Comparison of ENCODE assay signal across 9 cellular contexts in the genomic region with DNA sequence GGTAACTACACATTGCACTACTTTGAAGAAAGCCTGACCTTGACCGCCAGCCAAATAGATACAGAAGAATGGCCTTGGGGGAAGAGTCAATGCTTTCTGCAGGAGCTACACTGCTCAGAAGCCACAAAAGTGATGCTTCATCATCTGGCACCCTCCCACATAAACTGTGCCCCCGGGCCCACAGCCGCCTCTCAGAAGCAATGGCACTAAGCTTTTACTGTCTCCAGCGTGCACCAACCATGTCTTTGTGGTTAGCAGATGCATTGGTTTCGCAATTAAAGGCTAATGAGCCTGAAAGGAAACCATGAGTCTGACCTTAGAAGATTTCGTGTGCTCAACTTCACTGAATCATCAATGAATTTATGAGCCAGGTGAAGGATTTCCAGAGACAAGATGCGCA.
DNase-seq lines count a peak whose midpoint lies in the region; ATAC-seq, FAIRE-seq and TF ChIP-seq lines count a peak whose summit lies in the region.
"Had no signal": no experiment of that assay in that cellular context is flagged by ENCODE, and none has a peak within 500 bp of the region (broad histone marks: within the 10 kb centered on the region; RNA-seq: fewer than 3 reads in every experiment).

No MANE protein-coding gene starts in this region.

- peaks cover 76% of the 10 kb centered on the region for H3K4me1 Mint-ChIP-seq in T-helper 2 cell treated with Interferon-gamma antibody and Interleukin-4, amounts not matched to agents 5 μg/mL and 100 μg/mL, for 36 hours (ENCODE audit: low read depth)

- H3K36me3 Mint-ChIP-seq in T-helper 2 cell treated with Interferon-gamma antibody and Interleukin-4, amounts not matched to agents 5 μg/mL and 100 μg/mL, for 36 hours (ENCODE audit: low read depth): peaks cover 45% of the 10 kb centered on the region

- POLR2A ChIA-PET in K562 (lab: Yijun Ruan, JAX): interaction anchor here (1.8 kb wide), 1 partner anchor 10 kb away, joined by 5 read pairs; no protein-coding TSS in a partner anchor

- ATAC-seq in HG03354 (IDR thresholded peaks at IDR 0.05; ENCODE audit: poor library complexity, severe bottlenecking, unreplicated experiment): peak; percentile 93
- no peak for ATAC-seq in K562

- H3K27me3 Mint-ChIP-seq in T-helper 2 cell treated with Interferon-gamma antibody and Interleukin-4, amounts not matched to agents 5 μg/mL and 100 μg/mL, for 36 hours (ENCODE audit: low read depth): no peaks in the 10 kb centered on the region

- no peak for TF ChIP-seq POLR2A in K562 (conservative IDR thresholded peaks at IDR 0.05)

- H3K4me1 ChIP-seq in K562 (replicated peaks in 1 of 2; ENCODE audit: control insufficient read depth in 2 of 2, insufficient read depth in 2 of 2, low read length in 2 of 2): no peaks in the 10 kb centered on the region; a peak in 2 of 5 replicates

- CTCF ChIA-PET in K562 (lab: Yijun Ruan, JAX; ENCODE audit: low intra/inter-chr PET ratio): no interaction called here

- TF ChIP-seq CTCF in K562 (IDR thresholded peaks at IDR 0.05 in 2 of 3, conservative IDR thresholded peaks at IDR 0.05 in 1 of 3; ENCODE audit: insufficient read depth in 2 of 3, low read depth in 1 of 3, low read length in 3 of 3): no peak

- peak overlapping the region; percentile 17 for H3K4me3 Mint-ChIP-seq in T-helper 2 cell treated with Interferon-gamma antibody and Interleukin-4, amounts not matched to agents 5 μg/mL and 100 μg/mL, for 36 hours

- peak overlapping the region; percentile 52 for H3K27ac Mint-ChIP-seq in T-helper 2 cell treated with Interferon-gamma antibody and Interleukin-4, amounts not matched to agents 5 μg/mL and 100 μg/mL, for 36 hours

- H3K27me3 ChIP-seq in K562 (ENCODE audit: control insufficient read depth in 2 of 2, insufficient read depth in 2 of 2, low read length in 2 of 2): no peaks in the 10 kb centered on the region

- peak; percentile 8 for DNase-seq in NCI-H2196 (lab: John Stamatoyannopoulos, UW; ENCODE audit: unreplicated experiment)
- DNase-seq in NCI-H2196 treated with DMSO at 0.1 percent for 48 hours (lab: John Stamatoyannopoulos, UW; ENCODE audit: unreplicated experiment): no peak
- DNase-seq in T-helper 2 cell treated with Interferon-gamma antibody and Interleukin-4, amounts not matched to agents 5 μg/mL and 100 μg/mL, for 36 hours (ENCODE audit: low spot score): peak; percentile 84
- no peak for DNase-seq in K562 (ENCODE audit: extremely low read depth in 1 of 4, low spot score in 3 of 4)
- DNase-seq in stimulated activated CD4-positive, alpha-beta T cell treated with anti-CD3 and anti-CD28 coated beads, TNF-alpha, amount 100 ng/mL, for 48 hours (ENCODE audit: low read depth in 3 of 3): peak in 2 of 3 donors; percentile 50 to 80
- no peak for DNase-seq in cerebellar cortex (ENCODE audit: low spot score)
- no peak for DNase-seq in RKO (ENCODE audit: low spot score)

- 67% methylated on average over 7 of the region's 7 CpGs for WGBS in K562 (ENCODE audit: insufficient coverage, low coverage, missing lambda C conversion rate)

- TF ChIP-seq RAD21 in K562 (CRISPR knock-in tag; conservative IDR thresholded peaks at IDR 0.05 in 1 of 2, IDR thresholded peaks at IDR 0.05 in 1 of 2): no peak

- TF ChIP-seq EP300 in K562 (IDR thresholded peaks at IDR 0.05; ENCODE audit: low read length): no peak

- H3K79me2 ChIP-seq in K562 (ENCODE audit: control insufficient read depth, insufficient read depth, low read length): no peaks in the 10 kb centered on the region

- FAIRE-seq in K562 (lab: Jason Lieb, UNC): no peak
- FAIRE-seq: A204.1 had no signal

- in situ Hi-C loops in K562 (cut with MboI): no loop called here

- no peaks in the 10 kb centered on the region for H3K36me3 ChIP-seq in K562 (ENCODE audit: control insufficient read depth, insufficient read depth, low read length)

- H3K27ac ChIP-seq in K562 (ENCODE audit: extremely low read depth, low read depth, low read length): no peak overlapping the region

- BruUV-seq in K562 (replicated peaks; lab: Mats Ljungman, UMichigan): no TSS peak

- H3K4me2 ChIP-seq in K562 (ENCODE audit: insufficient read depth, low read length): no peak overlapping the region

- no peak overlapping the region for H3K4me3 ChIP-seq in K562

- no peaks in the 10 kb centered on the region for H3K9me3 ChIP-seq in K562 (replicated peaks; ENCODE audit: control insufficient read depth, insufficient read depth, low read depth, low read length)

- H3K9me3 Mint-ChIP-seq in T-helper 2 cell treated with Interferon-gamma antibody and Interleukin-4, amounts not matched to agents 5 μg/mL and 100 μg/mL, for 36 hours: peaks cover 36% of the 10 kb centered on the region

- intact Hi-C loops in K562 (cut with micrococcal nuclease): no loop called here

- H2AFZ ChIP-seq in K562 (ENCODE audit: low read depth, low read length): no peak overlapping the region

- H3K9ac ChIP-seq in K562 (ENCODE audit: insufficient read depth in 1 of 2, low read depth in 2 of 2, low read length in 2 of 2): no peak overlapping the region

- no peaks in the 10 kb centered on the region for H4K20me1 ChIP-seq in K562 (replicated peaks; ENCODE audit: control insufficient read depth, insufficient read depth, low read length)

- H3K9me1 ChIP-seq in K562 (ENCODE audit: control insufficient read depth, insufficient read depth, low read length): no peaks in the 10 kb centered on the region

TF ChIP-seq in K562, 482 proteins besides CTCF, POLR2A, EP300 and RAD21:
- TF ChIP-seq CEBPB (tag; IDR thresholded peaks at IDR 0.05): peak; percentile 82
- TF ChIP-seq ARHGAP35 (IDR thresholded peaks at IDR 0.05; ENCODE audit: partially characterized antibody): no peak
- TF ChIP-seq CEBPG (CRISPR knock-in tag; IDR thresholded peaks at IDR 0.05): no peak
- peak; percentile 55 to 77 for TF ChIP-seq CEBPG (tag; conservative IDR thresholded peaks at IDR 0.05 in 1 of 2, IDR thresholded peaks at IDR 0.05 in 1 of 2)

Comparison
In these comparisons a context has a peak if more than half of its experiments do, and no peak if none do; other contexts are left out.
1. DNase-seq: peak in NCI-H2196 (single experiment), T-helper 2 cell treated with Interferon-gamma antibody and Interleukin-4, amounts not matched to agents 5 μg/mL and 100 μg/mL, for 36 hours (single experiment) and stimulated activated CD4-positive, alpha-beta T cell treated with anti-CD3 and anti-CD28 coated beads, TNF-alpha, amount 100 ng/mL, for 48 hours (2 of 3); none in NCI-H2196 treated with DMSO at 0.1 percent for 48 hours (single experiment), K562 (0 of 4), cerebellar cortex (single experiment) and RKO (single experiment).